23 cellular contexts compared by ENCODE assay signal in genomic region chr12:82728710-82729109, GRCh38.
"Had no signal": no experiment of that assay in that cellular context is flagged by ENCODE, and none has a peak within 500 bp of the region (broad histone marks: within the 10 kb centered on the region; RNA-seq: fewer than 3 reads in every experiment).

No MANE protein-coding gene starts in this region.

- H3K9me3 ChIP-seq: SK-N-SH had no signal

- H3K4me2 ChIP-seq: SK-N-SH had no signal

- FAIRE-seq: HTR-8/SVneo, RCC 7860 had no signal

- H3K27ac ChIP-seq: HL-60 had no signal

- H3K9ac ChIP-seq: SK-N-SH had no signal

- DNase-seq: KBM-7, MV-4-11, NCI-H1048, NCI-H1105, NCI-H1417, NCI-H1436 treated with DMSO at 0.1 percent for 48 hours, NCI-H1694, NCI-H187 treated with DMSO at 0.1 percent for 48 hours, NCI-H2029 treated with DMSO at 0.1 percent for 48 hours, NCI-H2171, NCI-H226, NCI-H446, NCI-H510A, NCI-H524 treated with DMSO at 0.1 percent for 48 hours, NCI-H69, NCI-H774, RPMI8226, SHP77, SK-N-SH, SW 1271 had no signal
